10 cellular contexts compared by ENCODE assay signal in the genomic region with DNA sequence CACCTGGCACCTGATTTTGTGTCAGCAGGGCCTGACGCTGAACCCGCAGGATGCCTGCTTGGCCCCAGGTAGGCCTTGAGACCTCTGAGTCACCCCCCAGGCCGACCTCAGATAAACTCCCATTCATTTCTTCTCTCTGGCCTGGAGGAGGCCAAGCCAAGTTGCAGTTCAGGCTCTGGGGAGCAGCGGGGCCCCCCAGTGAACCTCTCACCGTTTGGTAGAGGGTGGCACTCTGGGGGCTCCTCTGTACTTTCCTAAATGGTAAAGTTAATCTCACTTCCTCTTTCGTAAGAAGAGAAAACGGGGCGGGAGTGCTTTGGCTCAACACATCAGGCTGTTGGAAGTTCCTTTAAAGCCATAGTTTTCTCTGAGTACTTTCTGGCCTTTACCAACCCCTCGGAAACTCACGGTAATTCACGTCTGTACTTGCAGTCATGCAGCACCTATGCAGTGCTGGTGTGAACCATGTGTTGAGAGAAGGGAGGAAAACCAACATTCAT.
A peak's percentile ranks its signal among the peaks of the same experiment; 100 is the strongest.
DNase-seq lines count a peak whose midpoint lies in the region; ATAC-seq and TF ChIP-seq lines count a peak whose summit lies in the region.
"Had no signal": no experiment of that assay in that cellular context is flagged by ENCODE, and none has a peak within 500 bp of the region (broad histone marks: within the 10 kb centered on the region; RNA-seq: fewer than 3 reads in every experiment).

No MANE protein-coding gene starts in this region.

- ATAC-seq in HG02610 (IDR thresholded peaks at IDR 0.05; ENCODE audit: unreplicated experiment) (peak; percentile 54), memory B cell (ENCODE audit: low read depth) (peak; percentile 78)

- H3K4me1 Mint-ChIP-seq in memory B cell = peaks cover 41% of the 10 kb centered on the region

- CTCF ChIA-PET in RWPE1 (lab: Yijun Ruan, JAX) = no interaction called here

- peaks cover 2% of the 10 kb centered on the region for H3K27me3 Mint-ChIP-seq in memory B cell

- DNase-seq in GM13976 (ENCODE audit: low spot score) (peak; percentile 70), RWPE1 (ENCODE audit: low spot score) (no peak), memory B cell (ENCODE audit: low spot score in 2 of 2) (peak; percentile 57 to 63), SW 1271 (lab: John Stamatoyannopoulos, UW) (no peak), midbrain (lab: John Stamatoyannopoulos, UW) (no peak), NCI-H1417 (lab: John Stamatoyannopoulos, UW) (no peak)
- no peak for DNase-seq in stimulated activated naive CD4-positive, alpha-beta T cell (lab: John Stamatoyannopoulos, UW)
- DNase-seq: kidney had no signal

- no peak for TF ChIP-seq CTCF in GM13976 (IDR thresholded peaks at IDR 0.05; ENCODE audit: borderline replicate concordance, control extremely low read depth, extremely low read depth, insufficient read depth, missing control alignments)
- TF ChIP-seq CTCF in RWPE1 (conservative IDR thresholded peaks at IDR 0.05; ENCODE audit: low read depth) = no peak

- peak overlapping the region; percentile 86 for H3K27ac ChIP-seq in RWPE1
- H3K27ac ChIP-seq: VCaP had no signal

- peak overlapping the region; percentile 38 for H3K4me3 Mint-ChIP-seq in memory B cell

- peak overlapping the region; percentile 83 for H3K27ac Mint-ChIP-seq in memory B cell

- no peaks in the 10 kb centered on the region for H3K9me3 Mint-ChIP-seq in memory B cell

- POLR2A ChIA-PET in RWPE1 (lab: Yijun Ruan, JAX; ENCODE audit: low non-redundant PET) = no interaction called here

- no peaks in the 10 kb centered on the region for H3K36me3 Mint-ChIP-seq in memory B cell

- in situ Hi-C loops in GM13976 (cut with MboI; ENCODE audit: low sequenced_read_pairs, unreplicated experiment) = no loop called here

Comparison
In these comparisons a context has a peak if more than half of its experiments do, and no peak if none do; other contexts are left out.
1. DNase-seq: peak in GM13976 (single experiment) and memory B cell (2 of 2); none in RWPE1 (single experiment), SW 1271 (0 of 2), stimulated activated naive CD4-positive, alpha-beta T cell (0 of 6), midbrain (single experiment) and NCI-H1417 (0 of 3).